Comparison of ENCODE assay signal across 8 cellular contexts in the genomic region with DNA sequence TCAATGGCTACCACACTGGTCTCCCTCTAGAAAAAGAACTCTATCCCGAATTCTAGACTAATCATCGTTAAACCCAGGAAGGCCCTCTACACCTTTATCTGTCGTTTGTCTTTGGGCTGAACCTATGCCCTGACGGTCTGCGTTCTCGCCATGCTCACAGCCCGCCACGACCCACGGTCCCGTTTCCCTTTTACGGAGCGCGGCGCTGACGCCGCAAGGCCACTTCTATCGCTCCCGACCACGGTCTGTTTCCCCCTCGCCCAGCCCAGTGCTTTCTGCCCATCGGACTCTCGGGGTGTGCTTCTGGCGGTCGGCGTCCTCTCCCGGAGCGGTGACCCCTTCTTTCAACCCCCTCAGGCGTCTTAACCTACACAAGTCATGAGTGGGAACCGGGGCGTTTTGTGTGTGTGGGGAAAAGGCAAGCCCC. TPM values are rescaled to one million over a fixed set of nuclear protein-coding genes. Genes with fewer than 3 reads are reported as not detected.
DNase-seq lines count a peak whose midpoint lies in the region; ATAC-seq, FAIRE-seq and TF ChIP-seq lines count a peak whose summit lies in the region.

No MANE protein-coding gene starts in this region.

- no peaks in the 10 kb centered on the region for H3K9me3 Mint-ChIP-seq in chondrocyte (ENCODE audit: low read depth)

- H3K27me3 ChIP-seq in H7 (ENCODE audit: control insufficient read depth, insufficient read depth, low read length) = no peaks in the 10 kb centered on the region

- H3K4me1 Mint-ChIP-seq in chondrocyte (ENCODE audit: low read depth) = peaks cover 14% of the 10 kb centered on the region

- DNase-seq in GM03348 (ENCODE audit: low spot score) = peak; percentile 41
- DNase-seq in H7 = no peak
- DNase-seq in M059J (ENCODE audit: low read depth) = peak; percentile 47
- peak; percentile 25 to 31 for DNase-seq in activated CD4-positive, alpha-beta T cell treated with anti-CD3 and anti-CD28 coated beads for 24 hours (ENCODE audit: low read depth in 2 of 2)
- no peak for DNase-seq in chondrocyte (ENCODE audit: low spot score)
- peak; percentile 59 for DNase-seq in left lobe of liver (ENCODE audit: low spot score)
- DNase-seq in stimulated activated CD4-positive, alpha-beta T cell treated with anti-CD3 and anti-CD28 coated beads, Interleukin-2, amount 100 ng/mL, for 24 hours = peak; percentile 53 to 59
- no peak for DNase-seq in RCC 7860 (ENCODE audit: low spot score)

- FAIRE-seq in RCC 7860 (lab: Jason Lieb, UNC) = no peak

- H3K36me3 ChIP-seq in H7 (replicated peaks; ENCODE audit: control insufficient read depth, insufficient read depth, low read length) = no peaks in the 10 kb centered on the region

- H3K4me3 ChIP-seq in H7 (ENCODE audit: insufficient read depth, low read depth, low read length) = peak overlapping the region; percentile 91

- peaks cover 3% of the 10 kb centered on the region for H3K36me3 Mint-ChIP-seq in chondrocyte (ENCODE audit: low read depth)

- TF ChIP-seq CTCF in chondrocyte (IDR thresholded peaks at IDR 0.05) = no peak

- ATAC-seq in left lobe of liver = peak; percentile 51

- peak overlapping the region; percentile 95 for H3K4me3 Mint-ChIP-seq in chondrocyte (ENCODE audit: unreplicated experiment)

- H3K27me3 Mint-ChIP-seq in chondrocyte (ENCODE audit: low read depth) = no peaks in the 10 kb centered on the region

- H3K27ac Mint-ChIP-seq in chondrocyte (ENCODE audit: unreplicated experiment) = peak overlapping the region; percentile 93

RNA-seq across cellular contexts. Expression of a gene that starts 1.0 kb away (rescaled TPM):
- total RNA-seq in H7 (2014; rRNA removed; shearing (Covaris generic)) = 13.2 and 13.9 TPM in 2 replicates
- 21.6 and 29.2 TPM in 2 replicates for total RNA-seq in M059J (2014; rRNA removed; shearing (Covaris generic))
- total RNA-seq in chondrocyte = 3.7 to 5.2 TPM (median 5.1 TPM) in 3 replicates
- total RNA-seq in left lobe of liver = 2.0 TPM

Comparison
In these comparisons a context has a peak if more than half of its experiments do, and no peak if none do; other contexts are left out.
1. DNase-seq: peak in GM03348 (single experiment), M059J (single experiment), activated CD4-positive, alpha-beta T cell treated with anti-CD3 and anti-CD28 coated beads for 24 hours (2 of 2), left lobe of liver (single experiment) and stimulated activated CD4-positive, alpha-beta T cell treated with anti-CD3 and anti-CD28 coated beads, Interleukin-2, amount 100 ng/mL, for 24 hours (2 of 2); none in H7 (single experiment), chondrocyte (single experiment) and RCC 7860 (single experiment).